ENCODE assay signal across 13 cellular contexts in the genomic region with DNA sequence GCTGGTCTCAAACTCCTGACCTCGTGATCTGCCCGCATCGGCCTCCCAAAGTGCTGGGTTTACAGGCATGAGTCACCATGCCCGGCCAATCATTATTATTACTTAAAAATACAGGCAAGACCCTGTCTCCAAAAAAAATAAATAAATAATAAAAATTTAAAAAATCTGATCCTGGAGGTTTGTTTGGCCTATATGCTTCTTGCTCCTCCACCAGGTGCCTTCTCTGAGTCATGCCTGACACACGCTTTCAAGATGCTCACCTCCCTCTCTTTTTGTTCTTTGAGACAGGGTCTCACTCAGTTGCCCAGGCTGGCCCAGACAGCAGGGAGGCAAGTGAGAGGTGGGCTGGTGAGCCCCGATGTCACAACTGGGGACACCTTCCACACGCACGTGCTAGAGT. TPM values are rescaled to one million over a fixed set of nuclear protein-coding genes. Genes with fewer than 3 reads are reported as not detected.
A peak's percentile ranks its signal among the peaks of the same experiment; 100 is the strongest.
DNase-seq lines count a peak whose midpoint lies in the region; ATAC-seq and TF ChIP-seq lines count a peak whose summit lies in the region.
"Had no signal": no experiment of that assay in that cellular context is flagged by ENCODE, and none has a peak within 500 bp of the region (broad histone marks: within the 10 kb centered on the region; RNA-seq: fewer than 3 reads in every experiment).

No MANE protein-coding gene starts in this region.

- no peak for ATAC-seq in activated CD8-positive, alpha-beta T cell treated with anti-CD3 and anti-CD28 coated beads, Interleukin-2, amount 10 ng/mL, durations not matched to agents 7 days and 5 days
- ATAC-seq in activated CD8-positive, alpha-beta T cell treated with anti-CD3 and anti-CD28 coated beads for 36 hours = no peak
- ATAC-seq in T-helper 17 cell = no peak
- ATAC-seq: HCT116 had no signal

- peak overlapping the region; percentile 22 for H3K27ac Mint-ChIP-seq in activated CD8-positive, alpha-beta T cell treated with anti-CD3 and anti-CD28 coated beads, Interleukin-2, amount 10 ng/mL, durations not matched to agents 7 days and 5 days
- H3K27ac Mint-ChIP-seq in activated CD8-positive, alpha-beta T cell treated with anti-CD3 and anti-CD28 coated beads for 36 hours = no peak overlapping the region
- peak overlapping the region; percentile 29 for H3K27ac Mint-ChIP-seq in T-helper 17 cell
- peak overlapping the region; percentile 18 for H3K27ac Mint-ChIP-seq in endothelial cell (ENCODE audit: unreplicated experiment)
- H3K27ac Mint-ChIP-seq in progenitor cell of endocrine pancreas = peak overlapping the region; percentile 49

- H3K27me3 Mint-ChIP-seq in activated CD8-positive, alpha-beta T cell treated with anti-CD3 and anti-CD28 coated beads, Interleukin-2, amount 10 ng/mL, durations not matched to agents 7 days and 5 days (ENCODE audit: low read depth) = no peaks in the 10 kb centered on the region
- no peaks in the 10 kb centered on the region for H3K27me3 Mint-ChIP-seq in activated CD8-positive, alpha-beta T cell treated with anti-CD3 and anti-CD28 coated beads for 36 hours
- H3K27me3 Mint-ChIP-seq in T-helper 17 cell (no peaks in the 10 kb centered on the region), endothelial cell (ENCODE audit: unreplicated experiment) (peaks cover 2% of the 10 kb centered on the region), progenitor cell of endocrine pancreas (no peaks in the 10 kb centered on the region)
- H3K27me3 Mint-ChIP-seq: CD8-positive, alpha-beta memory T cell had no signal

- no peak for DNase-seq in activated CD8-positive, alpha-beta T cell treated with anti-CD3 and anti-CD28 coated beads, Interleukin-2, amount 10 ng/mL, durations not matched to agents 7 days and 5 days
- no peak for DNase-seq in activated CD8-positive, alpha-beta T cell treated with anti-CD3 and anti-CD28 coated beads for 36 hours
- DNase-seq in T-helper 17 cell = no peak
- no peak for DNase-seq in endothelial cell (ENCODE audit: low spot score)
- DNase-seq in progenitor cell of endocrine pancreas (ENCODE audit: low spot score, unreplicated experiment) = no peak
- no peak for DNase-seq in amniotic stem cell (lab: John Stamatoyannopoulos, UW)
- DNase-seq in NCI-H2227 (lab: John Stamatoyannopoulos, UW; ENCODE audit: unreplicated experiment) = no peak
- no peak for DNase-seq in NOMO-1 treated with DMSO at 0.1 percent for 48 hours (lab: John Stamatoyannopoulos, UW; ENCODE audit: unreplicated experiment)
- DNase-seq: Caco-2; CD8-positive, alpha-beta memory T cell; DND-41; GDM1 had no signal

- intact Hi-C loops in activated CD8-positive, alpha-beta T cell treated with anti-CD3 and anti-CD28 coated beads for 36 hours (cut with micrococcal nuclease) = no loop called here

- POLR2A ChIA-PET in activated CD8-positive, alpha-beta T cell treated with anti-CD3 and anti-CD28 coated beads, Interleukin-2, amount 10 ng/mL, durations not matched to agents 7 days and 5 days (lab: Charles Lee) = no interaction called here
- POLR2A ChIA-PET in activated CD8-positive, alpha-beta T cell treated with anti-CD3 and anti-CD28 coated beads for 36 hours (lab: Charles Lee) = no interaction called here

- H3K36me3 Mint-ChIP-seq in activated CD8-positive, alpha-beta T cell treated with anti-CD3 and anti-CD28 coated beads, Interleukin-2, amount 10 ng/mL, durations not matched to agents 7 days and 5 days (ENCODE audit: low read depth) = peaks cover 2% of the 10 kb centered on the region
- H3K36me3 Mint-ChIP-seq in activated CD8-positive, alpha-beta T cell treated with anti-CD3 and anti-CD28 coated beads for 36 hours (ENCODE audit: low read depth) = peaks cover 6% of the 10 kb centered on the region
- no peaks in the 10 kb centered on the region for H3K36me3 Mint-ChIP-seq in T-helper 17 cell (ENCODE audit: low read depth)
- peaks cover 4% of the 10 kb centered on the region for H3K36me3 Mint-ChIP-seq in endothelial cell (ENCODE audit: low read depth, unreplicated experiment)
- H3K36me3 Mint-ChIP-seq in progenitor cell of endocrine pancreas (ENCODE audit: insufficient read depth) = peaks cover 5% of the 10 kb centered on the region

- peaks cover 4% of the 10 kb centered on the region for H3K4me1 Mint-ChIP-seq in activated CD8-positive, alpha-beta T cell treated with anti-CD3 and anti-CD28 coated beads, Interleukin-2, amount 10 ng/mL, durations not matched to agents 7 days and 5 days (ENCODE audit: low read depth)
- H3K4me1 Mint-ChIP-seq in activated CD8-positive, alpha-beta T cell treated with anti-CD3 and anti-CD28 coated beads for 36 hours (ENCODE audit: low read depth) = peaks cover 22% of the 10 kb centered on the region
- H3K4me1 Mint-ChIP-seq in T-helper 17 cell (peaks cover 11% of the 10 kb centered on the region), endothelial cell (ENCODE audit: unreplicated experiment) (peaks cover 4% of the 10 kb centered on the region), progenitor cell of endocrine pancreas (ENCODE audit: low read depth) (no peaks in the 10 kb centered on the region)

- no peaks in the 10 kb centered on the region for H3K9me3 Mint-ChIP-seq in activated CD8-positive, alpha-beta T cell treated with anti-CD3 and anti-CD28 coated beads, Interleukin-2, amount 10 ng/mL, durations not matched to agents 7 days and 5 days (ENCODE audit: insufficient read depth)
- H3K9me3 Mint-ChIP-seq in activated CD8-positive, alpha-beta T cell treated with anti-CD3 and anti-CD28 coated beads for 36 hours = no peaks in the 10 kb centered on the region
- H3K9me3 Mint-ChIP-seq in endothelial cell (ENCODE audit: unreplicated experiment) (no peaks in the 10 kb centered on the region), progenitor cell of endocrine pancreas (ENCODE audit: low read depth) (no peaks in the 10 kb centered on the region)
- H3K9me3 Mint-ChIP-seq: CD8-positive, alpha-beta memory T cell had no signal

- CTCF ChIA-PET in activated CD8-positive, alpha-beta T cell treated with anti-CD3 and anti-CD28 coated beads, Interleukin-2, amount 10 ng/mL, durations not matched to agents 7 days and 5 days (lab: Charles Lee) = no interaction called here
- CTCF ChIA-PET in activated CD8-positive, alpha-beta T cell treated with anti-CD3 and anti-CD28 coated beads for 36 hours (lab: Charles Lee) = no interaction called here

- no peaks in the 10 kb centered on the region for H3K9me3 ChIP-seq in T-helper 17 cell (ENCODE audit: control insufficient read depth, low read length, poor library complexity, severe bottlenecking)
- H3K9me3 ChIP-seq: Caco-2 had no signal

- no peak for TF ChIP-seq CTCF in activated CD8-positive, alpha-beta T cell treated with anti-CD3 and anti-CD28 coated beads for 36 hours (IDR thresholded peaks at IDR 0.05)
- TF ChIP-seq CTCF in endothelial cell (IDR thresholded peaks at IDR 0.05; ENCODE audit: unreplicated experiment) (no peak), progenitor cell of endocrine pancreas (IDR thresholded peaks at IDR 0.05; ENCODE audit: unreplicated experiment) (no peak)

- no peak overlapping the region for H3K4me3 Mint-ChIP-seq in activated CD8-positive, alpha-beta T cell treated with anti-CD3 and anti-CD28 coated beads, Interleukin-2, amount 10 ng/mL, durations not matched to agents 7 days and 5 days
- H3K4me3 Mint-ChIP-seq in activated CD8-positive, alpha-beta T cell treated with anti-CD3 and anti-CD28 coated beads for 36 hours = no peak overlapping the region
- H3K4me3 Mint-ChIP-seq in T-helper 17 cell (peak overlapping the region; percentile 52), endothelial cell (ENCODE audit: unreplicated experiment) (no peak overlapping the region), progenitor cell of endocrine pancreas (ENCODE audit: low read depth) (no peak overlapping the region)
- H3K4me3 Mint-ChIP-seq: CD8-positive, alpha-beta memory T cell had no signal

RNA-seq across cellular contexts. Expression of a gene that starts 13.5 kb away (rescaled TPM):
- total RNA-seq in activated CD8-positive, alpha-beta T cell treated with anti-CD3 and anti-CD28 coated beads, Interleukin-2, amount 10 ng/mL, durations not matched to agents 7 days and 5 days = 10 to 100 TPM; 48.4 to 50.8 TPM
- total RNA-seq in activated CD8-positive, alpha-beta T cell treated with anti-CD3 and anti-CD28 coated beads for 36 hours = 10 to 100 TPM; 46.1 to 47.9 TPM
- total RNA-seq in T-helper 17 cell (10 to 100 TPM; 33.5 to 35.9 TPM), endothelial cell (ENCODE audit: unreplicated experiment) (69.2 TPM), progenitor cell of endocrine pancreas (77.3 and 83.4 TPM in 2 replicates)

RNA-seq across cellular contexts. Expression of a gene that starts 28.8 kb away (rescaled TPM):
- 100 to 1,000 TPM; 123 to 125 TPM for total RNA-seq in activated CD8-positive, alpha-beta T cell treated with anti-CD3 and anti-CD28 coated beads, Interleukin-2, amount 10 ng/mL, durations not matched to agents 7 days and 5 days
- 100 to 1,000 TPM; 150 to 151 TPM for total RNA-seq in activated CD8-positive, alpha-beta T cell treated with anti-CD3 and anti-CD28 coated beads for 36 hours
- total RNA-seq in T-helper 17 cell (100 to 1,000 TPM; 114 to 142 TPM), endothelial cell (ENCODE audit: unreplicated experiment) (71.5 TPM), progenitor cell of endocrine pancreas (76.3 and 78.0 TPM in 2 replicates)
